Comparison of ENCODE assay signal across 8 cellular contexts in genomic region chr13:21075303-21076264, GRCh38. TPM values are rescaled to one million over a fixed set of nuclear protein-coding genes. Genes with fewer than 3 reads are reported as not detected.
DNase-seq lines count a peak whose midpoint lies in the region; ATAC-seq and TF ChIP-seq lines count a peak whose summit lies in the region.

No MANE protein-coding gene starts in this region.

- H3K9ac ChIP-seq in ES-I3 (ENCODE audit: low read depth, low read length), result peak overlapping the region; percentile 63; the same call in 1 of the 2 replicates

- H3K36me3 ChIP-seq in ES-I3 (ENCODE audit: insufficient read depth, low read length) (no peaks in the 10 kb centered on the region), left lung (no peaks in the 10 kb centered on the region), stomach (no peaks in the 10 kb centered on the region)

- H3K4me1 ChIP-seq in ES-I3 (ENCODE audit: insufficient read depth, low read length) (peaks cover 23% of the 10 kb centered on the region), left lung (peaks cover 7 to 29% of the 10 kb centered on the region in 2 donors), stomach (peaks cover 0 to 30% (median 16%) of the 10 kb centered on the region in 4 donors)

- in situ Hi-C loops in KBM-7 (cut with MboI; ENCODE audit: low pct_unique_long_range_greater_than_20kb, low sequenced_read_pairs), result no loop called here

- intact Hi-C loops in left lung (cut with DNase I) (no loop called here), stomach (cut with DNase I; ENCODE audit: low total_unique reads) (no loop called here)

- peak overlapping the region; percentile 77 for H3K4me3 Mint-ChIP-seq in central memory CD8-positive, alpha-beta T cell

- DNase-seq in KBM-7, result peak; percentile 69
- no peak for DNase-seq in central memory CD8-positive, alpha-beta T cell (ENCODE audit: low spot score in 2 of 2)
- DNase-seq in left lung, result peak in 1 of 2 donors; percentile 91
- peak; percentile 34 for DNase-seq in stomach
- DNase-seq in RPMI8226, result no peak
- no peak for DNase-seq in OCI-M2 (lab: John Stamatoyannopoulos, UW; ENCODE audit: unreplicated experiment)
- no peak for DNase-seq in NCI-H1417 (lab: John Stamatoyannopoulos, UW)

- no peak for TF ChIP-seq EP300 in stomach (IDR thresholded peaks at IDR 0.05)

- WGBS in stomach, 5 donors, result 4 to 9% (median 6%) methylated on average over 45 to 57 of the region's 67 CpGs

- H3K27me3 ChIP-seq in left lung (no peaks in the 10 kb centered on the region), stomach (peaks cover 0 to 25% (median 11%) of the 10 kb centered on the region in 3 donors)

- peaks cover 3% of the 10 kb centered on the region for H3K36me3 Mint-ChIP-seq in central memory CD8-positive, alpha-beta T cell (ENCODE audit: insufficient read depth)

- TF ChIP-seq CTCF in left lung (IDR thresholded peaks at IDR 0.05) (no peak), stomach (IDR thresholded peaks at IDR 0.05) (no peak)

- ATAC-seq in central memory CD8-positive, alpha-beta T cell (replicated peaks; ENCODE audit: extremely low read depth, poor library complexity, severe bottlenecking), result peak; percentile 38
- ATAC-seq in left lung, result peak; percentile 68

- H3K9me3 Mint-ChIP-seq in central memory CD8-positive, alpha-beta T cell, result no peaks in the 10 kb centered on the region

- H3K4me3 ChIP-seq in left lung, result peak overlapping the region; percentile 36 to 45
- peak overlapping the region; percentile 52 to 58 (median 56) for H3K4me3 ChIP-seq in stomach

- no peak for TF ChIP-seq POLR2A in stomach (IDR thresholded peaks at IDR 0.05)

- H3K27ac Mint-ChIP-seq in central memory CD8-positive, alpha-beta T cell (ENCODE audit: low read depth), result peak overlapping the region; percentile 78

- H3K27me3 Mint-ChIP-seq in central memory CD8-positive, alpha-beta T cell, result peaks cover 38% of the 10 kb centered on the region

- no peaks in the 10 kb centered on the region; the same call in 1 of the 2 replicates for H3K9me3 ChIP-seq in ES-I3 (ENCODE audit: control insufficient read depth, insufficient read depth, low read length)
- H3K9me3 ChIP-seq in left lung, result no peaks in the 10 kb centered on the region
- H3K9me3 ChIP-seq in stomach, result no peaks in the 10 kb centered on the region

- H3K4me1 Mint-ChIP-seq in central memory CD8-positive, alpha-beta T cell, result peaks cover 17% of the 10 kb centered on the region

- H3K27ac ChIP-seq in left lung (peak overlapping the region; percentile 63 to 68), stomach (peak overlapping the region; percentile 12 to 80 (median 59))

RNA-seq across cellular contexts. Expression of gene LATS2, which starts 14.2 kb away (rescaled TPM):
- total RNA-seq in left lung (10 to 100 TPM; 30.7 to 31.9 TPM), stomach (10 to 100 TPM in 3 of 5 donors, 1 to 10 TPM in 2; 4.7 to 21.4 (median 13.5) TPM)
- polyA plus RNA-seq in stomach, result 1 to 10 TPM; 3.4 to 6.7 (median 5.0) TPM

Comparison
In these comparisons a context has a peak if more than half of its experiments do, and no peak if none do; other contexts are left out.
1. DNase-seq: peak in KBM-7 (single experiment) and stomach (single experiment); none in central memory CD8-positive, alpha-beta T cell (0 of 2), RPMI8226 (single experiment), OCI-M2 (single experiment) and NCI-H1417 (0 of 3).